Comparison of ENCODE assay signal across 1 cellular context in genomic region chr3:180680097-180680430, GRCh38.
TF ChIP-seq lines count a peak whose summit lies in the region.

No MANE protein-coding gene starts in this region.

TF ChIP-seq in SK-N-SH treated with all-trans-retinoic acid at 6 μM for 48 hours, 23 proteins besides CTCF, POLR2A, EP300 and RAD21 (continued from another document):
- TF ChIP-seq PATZ1 (CRISPR knock-in tag; IDR thresholded peaks at IDR 0.05; ENCODE audit: borderline replicate concordance) (no peak), GLIS3 (CRISPR knock-in tag; IDR thresholded peaks at IDR 0.05) (no peak), ESRRG (CRISPR knock-in tag; IDR thresholded peaks at IDR 0.05) (no peak), RARB (CRISPR knock-in tag; IDR thresholded peaks at IDR 0.05) (no peak), TCF4 (CRISPR knock-in tag; IDR thresholded peaks at IDR 0.05; ENCODE audit: borderline replicate concordance) (no peak), TOX (CRISPR knock-in tag; IDR thresholded peaks at IDR 0.05; ENCODE audit: borderline replicate concordance) (no peak), ISL1 (CRISPR knock-in tag; IDR thresholded peaks at IDR 0.05) (no peak), PPARA (CRISPR knock-in tag; IDR thresholded peaks at IDR 0.05; ENCODE audit: borderline replicate concordance) (no peak), CSDC2 (CRISPR knock-in tag; IDR thresholded peaks at IDR 0.05) (no peak), SNAI2 (CRISPR knock-in tag; IDR thresholded peaks at IDR 0.05) (no peak), ZNF70 (CRISPR knock-in tag; IDR thresholded peaks at IDR 0.05) (no peak), BACH2 (CRISPR knock-in tag; IDR thresholded peaks at IDR 0.05; ENCODE audit: borderline replicate concordance) (no peak)
